Comparison of ENCODE assay signal across 1 cellular context in the genomic region with DNA sequence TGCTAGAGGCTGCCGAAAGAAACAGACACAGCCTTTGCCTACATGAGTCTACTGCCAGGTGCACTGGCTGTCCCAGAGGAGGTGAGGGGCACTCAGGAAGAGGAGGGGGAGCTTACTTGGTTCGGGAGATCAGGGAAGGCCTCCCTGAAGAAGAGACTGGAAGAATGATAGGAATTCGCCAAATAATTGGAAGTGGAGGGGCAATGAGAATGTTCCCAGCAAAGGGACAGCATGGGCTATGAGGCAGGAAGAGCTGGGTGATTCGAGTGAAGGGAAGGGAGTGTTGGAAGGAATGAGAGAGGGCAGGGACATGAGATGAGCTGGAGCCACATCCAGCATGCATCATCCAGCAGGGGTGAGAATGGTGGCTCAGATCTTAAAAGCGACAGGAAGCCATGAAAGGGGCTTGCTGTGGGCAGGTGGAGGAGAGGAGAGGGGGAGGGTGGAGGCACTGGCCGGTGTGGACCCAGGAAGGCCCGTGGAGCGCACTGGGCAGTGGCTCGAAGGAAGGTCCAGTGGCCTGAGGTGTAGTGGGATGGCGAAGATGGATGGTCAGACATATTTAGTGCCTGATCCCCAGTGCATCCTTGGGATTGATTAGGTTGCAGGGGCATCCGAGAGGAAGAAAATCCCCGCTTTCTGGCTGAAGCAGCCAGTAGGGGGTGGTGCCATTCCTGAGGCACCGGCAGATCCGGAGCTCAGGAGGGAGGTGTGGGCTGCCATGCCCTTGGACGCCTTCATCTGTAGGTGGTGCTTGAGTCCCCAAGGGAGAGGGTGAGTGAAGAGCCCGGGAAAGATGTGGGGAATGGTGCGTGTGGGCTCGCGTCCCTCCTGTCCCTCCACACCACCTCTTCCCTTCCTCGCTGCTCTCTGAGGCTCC.
TF ChIP-seq lines count a peak whose summit lies in the region.

No MANE protein-coding gene starts in this region.

TF ChIP-seq in WTC11, 78 proteins besides CTCF, POLR2A, EP300 and RAD21:
- TF ChIP-seq, protein P1, sequence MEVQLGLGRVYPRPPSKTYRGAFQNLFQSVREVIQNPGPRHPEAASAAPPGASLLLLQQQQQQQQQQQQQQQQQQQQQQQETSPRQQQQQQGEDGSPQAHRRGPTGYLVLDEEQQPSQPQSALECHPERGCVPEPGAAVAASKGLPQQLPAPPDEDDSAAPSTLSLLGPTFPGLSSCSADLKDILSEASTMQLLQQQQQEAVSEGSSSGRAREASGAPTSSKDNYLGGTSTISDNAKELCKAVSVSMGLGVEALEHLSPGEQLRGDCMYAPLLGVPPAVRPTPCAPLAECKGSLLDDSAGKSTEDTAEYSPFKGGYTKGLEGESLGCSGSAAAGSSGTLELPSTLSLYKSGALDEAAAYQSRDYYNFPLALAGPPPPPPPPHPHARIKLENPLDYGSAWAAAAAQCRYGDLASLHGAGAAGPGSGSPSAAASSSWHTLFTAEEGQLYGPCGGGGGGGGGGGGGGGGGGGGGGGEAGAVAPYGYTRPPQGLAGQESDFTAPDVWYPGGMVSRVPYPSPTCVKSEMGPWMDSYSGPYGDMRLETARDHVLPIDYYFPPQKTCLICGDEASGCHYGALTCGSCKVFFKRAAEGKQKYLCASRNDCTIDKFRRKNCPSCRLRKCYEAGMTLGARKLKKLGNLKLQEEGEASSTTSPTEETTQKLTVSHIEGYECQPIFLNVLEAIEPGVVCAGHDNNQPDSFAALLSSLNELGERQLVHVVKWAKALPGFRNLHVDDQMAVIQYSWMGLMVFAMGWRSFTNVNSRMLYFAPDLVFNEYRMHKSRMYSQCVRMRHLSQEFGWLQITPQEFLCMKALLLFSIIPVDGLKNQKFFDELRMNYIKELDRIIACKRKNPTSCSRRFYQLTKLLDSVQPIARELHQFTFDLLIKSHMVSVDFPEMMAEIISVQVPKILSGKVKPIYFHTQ (CRISPR knock-in tag; IDR thresholded peaks at IDR 0.05), result no peak
- 0 out of 2 replicates have a peak, but pooled peaks have one; percentile 25 for TF ChIP-seq FOXP4 (CRISPR knock-in tag; IDR thresholded peaks at IDR 0.05)
